1 cellular context compared by ENCODE assay signal in genomic region chr16:67389911-67390815, GRCh38.
TF ChIP-seq lines count a peak whose summit lies in the region.

No MANE protein-coding gene starts in this region.

TF ChIP-seq in WTC11, 78 proteins besides CTCF, POLR2A, EP300 and RAD21 (continued from another document):
- TF ChIP-seq STAT6 (CRISPR knock-in tag; conservative IDR thresholded peaks at IDR 0.05; ENCODE audit: low read depth) (no peak), ZNF121 (CRISPR knock-in tag; IDR thresholded peaks at IDR 0.05) (no peak), MXD4 (CRISPR knock-in tag; IDR thresholded peaks at IDR 0.05; ENCODE audit: borderline replicate concordance) (no peak), MYBL2 (CRISPR knock-in tag; IDR thresholded peaks at IDR 0.05) (no peak), ATF1 (CRISPR knock-in tag; IDR thresholded peaks at IDR 0.05) (no peak), MLX (CRISPR knock-in tag; IDR thresholded peaks at IDR 0.05) (no peak), ELF4 (CRISPR knock-in tag; IDR thresholded peaks at IDR 0.05; ENCODE audit: low read depth) (no peak), SMAD4 (CRISPR knock-in tag; IDR thresholded peaks at IDR 0.05) (no peak), IRF2 (CRISPR knock-in tag; IDR thresholded peaks at IDR 0.05; ENCODE audit: borderline replicate concordance, low read depth) (no peak)
